ENCODE assay signal across 1 cellular context in the genomic region with DNA sequence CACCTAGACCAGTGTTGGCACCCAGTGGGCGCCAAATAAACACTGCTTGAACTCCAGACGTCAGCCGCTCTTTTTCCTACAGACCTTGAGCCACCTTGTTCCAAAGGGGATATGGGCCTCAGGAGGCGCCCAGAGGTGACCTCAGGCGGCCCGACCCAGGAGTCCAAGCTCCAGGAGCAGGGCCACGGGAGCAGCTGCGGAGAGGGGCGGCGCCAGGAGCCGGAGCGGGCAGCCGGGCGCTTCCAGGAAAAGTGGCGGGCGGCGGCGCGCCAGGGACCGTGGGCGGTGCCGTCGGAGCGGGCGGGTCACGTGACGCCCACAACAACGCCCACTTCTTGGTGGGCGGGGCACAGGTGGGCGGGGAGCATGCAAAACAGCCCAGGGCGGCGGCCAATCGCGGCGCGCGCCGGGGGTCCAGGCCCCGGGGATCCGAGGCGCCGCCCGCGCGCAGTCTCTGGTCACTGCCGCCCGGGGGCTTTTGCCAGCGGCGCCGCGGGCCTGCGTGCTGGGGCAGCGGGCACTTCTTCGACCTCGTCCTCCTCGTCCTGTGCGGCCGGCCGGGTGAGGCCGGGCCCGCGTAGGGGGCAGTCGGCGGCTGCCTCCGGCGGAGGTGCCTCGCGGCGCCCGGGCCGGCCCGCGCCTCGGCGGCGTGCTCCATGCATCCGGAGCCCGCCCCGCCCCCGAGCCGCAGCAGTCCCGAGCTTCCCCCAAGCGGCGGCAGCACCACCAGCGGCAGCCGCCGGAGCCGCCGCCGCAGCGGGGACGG.
A peak's percentile ranks its signal among the peaks of the same experiment; 100 is the strongest.
TF ChIP-seq lines count a peak whose summit lies in the region.

A gene (plus strand): TSS at position 444 of the 766 bp plus-strand sequence.

TF ChIP-seq in HEK293, 187 proteins besides CTCF, POLR2A, EP300 and RAD21 (continued from another document):
- TF ChIP-seq, protein P1, sequence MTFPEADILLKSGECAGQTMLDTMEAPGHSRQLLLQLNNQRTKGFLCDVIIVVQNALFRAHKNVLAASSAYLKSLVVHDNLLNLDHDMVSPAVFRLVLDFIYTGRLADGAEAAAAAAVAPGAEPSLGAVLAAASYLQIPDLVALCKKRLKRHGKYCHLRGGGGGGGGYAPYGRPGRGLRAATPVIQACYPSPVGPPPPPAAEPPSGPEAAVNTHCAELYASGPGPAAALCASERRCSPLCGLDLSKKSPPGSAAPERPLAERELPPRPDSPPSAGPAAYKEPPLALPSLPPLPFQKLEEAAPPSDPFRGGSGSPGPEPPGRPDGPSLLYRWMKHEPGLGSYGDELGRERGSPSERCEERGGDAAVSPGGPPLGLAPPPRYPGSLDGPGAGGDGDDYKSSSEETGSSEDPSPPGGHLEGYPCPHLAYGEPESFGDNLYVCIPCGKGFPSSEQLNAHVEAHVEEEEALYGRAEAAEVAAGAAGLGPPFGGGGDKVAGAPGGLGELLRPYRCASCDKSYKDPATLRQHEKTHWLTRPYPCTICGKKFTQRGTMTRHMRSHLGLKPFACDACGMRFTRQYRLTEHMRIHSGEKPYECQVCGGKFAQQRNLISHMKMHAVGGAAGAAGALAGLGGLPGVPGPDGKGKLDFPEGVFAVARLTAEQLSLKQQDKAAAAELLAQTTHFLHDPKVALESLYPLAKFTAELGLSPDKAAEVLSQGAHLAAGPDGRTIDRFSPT (tag by site-specific recombination; IDR thresholded peaks at IDR 0.05) = peak; percentile 95; the same call in 1 of the 2 replicates
- TF ChIP-seq HOXD13 (CRISPR knock-in tag; IDR thresholded peaks at IDR 0.05; ENCODE audit: borderline replicate concordance) = no peak
- TF ChIP-seq ZNF555 (tag by site-specific recombination; conservative IDR thresholded peaks at IDR 0.05) = no peak
TF ChIP-seq in HEK293: peak in this region for 41.
